8 cellular contexts compared by ENCODE assay signal in the genomic region with DNA sequence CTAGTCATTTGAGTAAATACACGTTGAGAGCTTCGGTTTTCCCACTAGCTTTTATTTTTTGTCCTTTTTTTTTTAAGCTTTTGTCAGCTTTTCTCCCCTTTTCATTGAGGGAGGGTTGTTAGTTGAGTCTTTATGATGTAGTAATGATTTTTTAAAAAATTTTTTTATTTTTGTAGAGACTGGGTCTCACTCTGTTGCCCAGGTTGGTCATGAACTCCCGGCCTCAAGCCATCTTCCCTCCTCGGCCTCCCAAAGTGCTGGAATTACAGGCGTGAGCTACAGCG. TPM values are rescaled to one million over a fixed set of nuclear protein-coding genes. Genes with fewer than 3 reads are reported as not detected.
DNase-seq lines count a peak whose midpoint lies in the region; ATAC-seq, FAIRE-seq and TF ChIP-seq lines count a peak whose summit lies in the region.

No MANE protein-coding gene starts in this region.

- peak overlapping the region; percentile 93 for H3K4me2 ChIP-seq in DND-41 (ENCODE audit: insufficient read depth, low read length)

- no peaks in the 10 kb centered on the region for H3K27me3 ChIP-seq in DND-41 (ENCODE audit: insufficient read depth, low read length, poor library complexity)
- H3K27me3 ChIP-seq in SJCRH30, result no peaks in the 10 kb centered on the region
- no peaks in the 10 kb centered on the region for H3K27me3 ChIP-seq in rectal smooth muscle tissue (ENCODE audit: control insufficient read depth, insufficient read depth, low read length)

- H3K27ac ChIP-seq in DND-41 (ENCODE audit: low read length) (peak overlapping the region; percentile 64), SJCRH30 (peak overlapping the region; percentile 84), rectal smooth muscle tissue (ENCODE audit: low read depth, low read length) (no peak overlapping the region)

- H4K20me1 ChIP-seq in DND-41 (ENCODE audit: insufficient read depth, low read length), result peaks cover 22% of the 10 kb centered on the region

- ATAC-seq in DND-41 (ENCODE audit: insufficient read depth, low read depth), result no peak
- ATAC-seq in HG03571 (IDR thresholded peaks at IDR 0.05; ENCODE audit: unreplicated experiment), result no peak

- no peak for TF ChIP-seq POLR2A in GM12891 (IDR thresholded peaks at IDR 0.05; ENCODE audit: low read depth, low read length)

- DNase-seq in DND-41 (no peak), SJCRH30 (no peak), fibroblast of pulmonary artery (ENCODE audit: low read depth) (no peak), SHP77 treated with DMSO at 0.1 percent for 48 hours (lab: John Stamatoyannopoulos, UW) (no peak), GM19238 (ENCODE audit: insufficient read length, low spot score) (no peak), GM12891 (ENCODE audit: insufficient read length, low spot score) (no peak)

- peak overlapping the region; percentile 91 for H2AFZ ChIP-seq in DND-41 (ENCODE audit: low read depth, low read length)

- peaks cover 50% of the 10 kb centered on the region for H3K79me2 ChIP-seq in DND-41 (ENCODE audit: insufficient read depth, low read length)

- H3K4me3 ChIP-seq in DND-41 (ENCODE audit: low read depth in 1 of 2, low read length in 2 of 2), result peak overlapping the region; percentile 34 to 99
- H3K4me3 ChIP-seq in SJCRH30, result peak overlapping the region; percentile 87
- peak overlapping the region; percentile 89 for H3K4me3 ChIP-seq in fibroblast of pulmonary artery (replicated peaks; ENCODE audit: low read depth, low read length)
- H3K4me3 ChIP-seq in rectal smooth muscle tissue (ENCODE audit: low read length), result peak overlapping the region; percentile 95

- peaks cover 80% of the 10 kb centered on the region for H3K4me1 ChIP-seq in DND-41 (ENCODE audit: insufficient read depth, low read length)
- H3K4me1 ChIP-seq in SJCRH30, result peaks cover 2% of the 10 kb centered on the region; the same call in 1 of the 2 replicates
- H3K4me1 ChIP-seq in rectal smooth muscle tissue (ENCODE audit: control insufficient read depth, insufficient read depth, low read length), result no peaks in the 10 kb centered on the region

- H3K9me3 ChIP-seq in DND-41 (ENCODE audit: insufficient read depth, low read length, severe bottlenecking) (no peaks in the 10 kb centered on the region), SJCRH30 (replicated peaks) (no peaks in the 10 kb centered on the region)

- H3K36me3 ChIP-seq in DND-41 (ENCODE audit: insufficient read depth, low read length) (peaks cover 27% of the 10 kb centered on the region), SJCRH30 (peaks cover 14% of the 10 kb centered on the region), rectal smooth muscle tissue (ENCODE audit: control insufficient read depth, insufficient read depth, low read length) (peaks cover 5% of the 10 kb centered on the region)

- FAIRE-seq in GM12891 (lab: Jason Lieb, UNC), result no peak

- no peak for TF ChIP-seq CTCF in DND-41 (IDR thresholded peaks at IDR 0.05; ENCODE audit: borderline replicate concordance, extremely low read depth, low read length, poor library complexity, severe bottlenecking)
- TF ChIP-seq CTCF in fibroblast of pulmonary artery (IDR thresholded peaks at IDR 0.05; ENCODE audit: low read length, missing control alignments), result no peak

- H3K9ac ChIP-seq in DND-41 (ENCODE audit: low read depth, low read length) (peak overlapping the region; percentile 76), rectal smooth muscle tissue (ENCODE audit: low read length) (no peak overlapping the region)

TF ChIP-seq in GM12891, 5 proteins besides CTCF, POLR2A, EP300 and RAD21:
- TF ChIP-seq POLR2AphosphoS5 (IDR thresholded peaks at IDR 0.05; ENCODE audit: low read depth, low read length) (no peak), SPI1 (IDR thresholded peaks at IDR 0.05; ENCODE audit: low read depth, low read length) (no peak), PAX5 (IDR thresholded peaks at IDR 0.05; ENCODE audit: insufficient read depth, low read length, severe bottlenecking) (no peak), TAF1 (IDR thresholded peaks at IDR 0.05; ENCODE audit: low read depth, low read length) (no peak)

RNA-seq across cellular contexts. Expression of a gene that starts 0.7 kb away (rescaled TPM):
- total RNA-seq in SJCRH30 (2014; rRNA removed; shearing (Covaris generic)), result 10.5 and 16.4 TPM in 2 replicates
- polyA plus RNA-seq in GM12891 (2012; ENCODE audit: low read depth, missing spikeins), result 6.0 TPM

RNA-seq across cellular contexts. Expression of a gene that starts 52.6 kb away (rescaled TPM):
- 22.0 and 26.3 TPM in 2 replicates for total RNA-seq in SJCRH30 (2014; rRNA removed; shearing (Covaris generic))
- 12.5 TPM for polyA plus RNA-seq in GM12891 (2012; ENCODE audit: low read depth, missing spikeins)

RNA-seq across cellular contexts. Expression of a gene that starts 56.5 kb away (rescaled TPM):
- 4.2 and 4.4 TPM in 2 replicates for total RNA-seq in SJCRH30 (2014; rRNA removed; shearing (Covaris generic))
- polyA plus RNA-seq in GM12891 (2012; ENCODE audit: low read depth, missing spikeins), result 2.4 TPM
